Comparison of ENCODE assay signal across 8 cellular contexts in genomic region chr12:52980773-52981423, GRCh38. TPM values are rescaled to one million over a fixed set of nuclear protein-coding genes. Genes with fewer than 3 reads are reported as not detected.
DNase-seq lines count a peak whose midpoint lies in the region; ATAC-seq, FAIRE-seq and TF ChIP-seq lines count a peak whose summit lies in the region.

No MANE protein-coding gene starts in this region.

- TF ChIP-seq RAD21 in HepG2 (CRISPR knock-in tag; IDR thresholded peaks at IDR 0.05): peak; percentile 100

- peak overlapping the region; percentile 89 for H2AFZ ChIP-seq in HepG2 (ENCODE audit: low read length)

- H3K9ac ChIP-seq in colonic mucosa (ENCODE audit: low read depth in 2 of 2, low read length in 2 of 2) (peak overlapping the region in 1 of 2 donors; percentile 35), HepG2 (ENCODE audit: insufficient read depth, low read depth, low read length) (peak overlapping the region; percentile 46)

- BruUV-seq in HepG2 (replicated peaks; lab: Mats Ljungman, UMichigan): no TSS peak

- DNase-seq in NK-92 treated with Interleukin-12 subunit alpha and Interleukin-12 subunit beta, amount 100 ng/mL, for 24 hours (lab: John Stamatoyannopoulos, UW): peak; percentile 48
- no peak for DNase-seq in NK-92 (lab: John Stamatoyannopoulos, UW; ENCODE audit: unreplicated experiment)
- DNase-seq in NCI-H69 (lab: John Stamatoyannopoulos, UW): peak; percentile 95
- DNase-seq in activated CD4-positive, alpha-beta T cell treated with anti-CD3 and anti-CD28 coated beads for 48 hours: peak; percentile 88
- peak; percentile 95 for DNase-seq in colonic mucosa
- peak; percentile 94 for DNase-seq in HepG2 (ENCODE audit: low spot score)
- DNase-seq in stimulated activated CD4-positive, alpha-beta T cell treated with anti-CD3 and anti-CD28 coated beads, Interleukin-4, amount 100 ng/mL, for 48 hours (ENCODE audit: low read depth in 2 of 2): peak; percentile 61 to 77

- H3K27ac ChIP-seq in colonic mucosa (no peak overlapping the region), HepG2 (ENCODE audit: extremely low read length, insufficient read depth, low read length) (peak overlapping the region; percentile 52)

- in situ Hi-C loops in HepG2 (cut with HindIII; ENCODE audit: extremely low pct_ligation_motif_present, low pct_unique_long_range_greater_than_20kb): loop anchor here (10.0 to 25.0 kb wide), 4 partner anchors 294 to 844 kb away; partner anchors contain the start of genes KRT1 and KRT84

- intact Hi-C loops in colonic mucosa (cut with DNase I): loop anchor here (1.0 to 10.0 kb wide), 2 partner anchors 96 to 396 kb away; no protein-coding TSS in a partner anchor
- intact Hi-C loops in HepG2 (cut with micrococcal nuclease; ENCODE audit: unreplicated experiment): loop anchor here (1.0 to 2.0 kb wide), 3 partner anchors 54 to 97 kb away; partner anchors contain the start of gene KRT8

- peak overlapping the region; percentile 81 for H3K4me2 ChIP-seq in HepG2 (ENCODE audit: low read depth, low read length)

- POLR2A ChIA-PET in HepG2 (lab: Yijun Ruan, JAX): interaction anchor here (0.7 to 5.8 kb wide), 18 partner anchors 11 to 930 kb away, joined by 3 to 82 read pairs (median 6); partner anchors contain the start of genes EIF4B, KRT18 and KRT8

- H4K20me1 ChIP-seq in HepG2 (ENCODE audit: insufficient read depth, low read length): no peaks in the 10 kb centered on the region

- no peak overlapping the region for H3K4me3 ChIP-seq in colonic mucosa
- peak overlapping the region in 2 of 3 experiments; percentile 6 to 60; a peak in 3 of 6 replicates for H3K4me3 ChIP-seq in HepG2 (replicated peaks in 1 of 3; ENCODE audit: insufficient read depth in 1 of 3, low read depth in 2 of 3, low read length in 3 of 3)

- H3K27me3 ChIP-seq in colonic mucosa (no peaks in the 10 kb centered on the region), HepG2 (ENCODE audit: control insufficient read depth in 1 of 2, insufficient read depth in 2 of 2, low read length in 2 of 2) (no peaks in the 10 kb centered on the region)

- H3K9me3 ChIP-seq in colonic mucosa (no peaks in the 10 kb centered on the region), HepG2 (ENCODE audit: low read length) (no peaks in the 10 kb centered on the region)

- H3K4me1 ChIP-seq in colonic mucosa (no peaks in the 10 kb centered on the region), HepG2 (ENCODE audit: insufficient read depth, low read length) (peaks cover 33% of the 10 kb centered on the region)

- TF ChIP-seq CTCF in colonic mucosa (IDR thresholded peaks at IDR 0.05): peak; percentile 94
- peak; percentile 100 for TF ChIP-seq CTCF in HepG2 (CRISPR knock-in tag; IDR thresholded peaks at IDR 0.05)

- WGBS in HepG2 (ENCODE audit: low lambda C conversion rate): 15% methylated on average over 11 of the region's 11 CpGs

- TF ChIP-seq EP300 in HepG2 (IDR thresholded peaks at IDR 0.05; ENCODE audit: low read depth in 2 of 2, low read length in 2 of 2): 0 out of 4 replicates have a peak, but pooled peaks of 1 of the 2 experiments have one; percentile 28
- TF ChIP-seq EP300 in HepG2 (CRISPR knock-in tag; IDR thresholded peaks at IDR 0.05; ENCODE audit: borderline replicate concordance): peak; percentile 11; the same call in 1 of the 2 replicates

- no peak for TF ChIP-seq POLR2A in HepG2 (IDR thresholded peaks at IDR 0.05; ENCODE audit: insufficient read depth in 1 of 2, low read depth in 2 of 2, low read length in 2 of 2)

- CTCF ChIA-PET in HepG2 (lab: Yijun Ruan, JAX; ENCODE audit: low intra/inter-chr PET ratio, low total read pairs): interaction anchor here (0.8 to 4.8 kb wide), 15 partner anchors 10 to 609 kb away, joined by 3 to 212 read pairs (median 5); partner anchors contain the start of genes EIF4B and KRT8

- peak; percentile 64 for ATAC-seq in HG03565 (IDR thresholded peaks at IDR 0.05; ENCODE audit: unreplicated experiment)
- ATAC-seq in HepG2: peak; percentile 83

- FAIRE-seq in HepG2 (lab: Jason Lieb, UNC): peak; percentile 92

- no peaks in the 10 kb centered on the region for H3K79me2 ChIP-seq in HepG2 (ENCODE audit: insufficient read depth, low read length)

- no peaks in the 10 kb centered on the region for H3K36me3 ChIP-seq in colonic mucosa
- H3K36me3 ChIP-seq in HepG2 (replicated peaks in 1 of 2; ENCODE audit: control insufficient read depth in 1 of 2, insufficient read depth in 2 of 2, low read length in 2 of 2): no peaks in the 10 kb centered on the region

TF ChIP-seq in HepG2, 621 proteins besides CTCF, POLR2A, EP300 and RAD21 (continues in another document):
- TF ChIP-seq ZMYM2 (CRISPR knock-in tag; IDR thresholded peaks at IDR 0.05) (peak; percentile 86), HMG20A (CRISPR knock-in tag; IDR thresholded peaks at IDR 0.05; ENCODE audit: borderline replicate concordance) (peak; percentile 15; the same call in 1 of the 2 replicates), KDM4B (CRISPR knock-in tag; IDR thresholded peaks at IDR 0.05) (peak; percentile 50; the same call in 1 of the 2 replicates), ELF3 (CRISPR knock-in tag; IDR thresholded peaks at IDR 0.05) (peak; percentile 64), ZSCAN5A (CRISPR knock-in tag; IDR thresholded peaks at IDR 0.05; ENCODE audit: borderline replicate concordance) (no peak)

RNA-seq across cellular contexts. Expression of gene EIF4B, which starts 25.4 kb away (rescaled TPM):
- total RNA-seq in colonic mucosa: 100 to 1,000 TPM; 398 to 455 TPM
- total RNA-seq in HepG2 (2016; rRNA removed; fragmentation: Illumina TruSeq; extraction: Trizol): 548 and 779 TPM in 2 replicates
- total RNA-seq in HepG2 (2016; cell fraction: cytosol; rRNA removed; fragmentation: Illumina TruSeq; extraction: Trizol; ENCODE audit: low read depth): 127 and 150 TPM in 2 replicates
- 568 and 746 TPM in 2 replicates for total RNA-seq in HepG2 (2016; cell fraction: insoluble cytoplasmic fraction; rRNA removed; fragmentation: Illumina TruSeq; extraction: Trizol)
- 454 and 551 TPM in 2 replicates for total RNA-seq in HepG2 (2016; cell fraction: membrane; rRNA removed; fragmentation: Illumina TruSeq; extraction: Trizol)
- total RNA-seq in HepG2 (2016; cell fraction: nucleus; rRNA removed; fragmentation: Illumina TruSeq; extraction: Trizol): 263 and 291 TPM in 2 replicates
- polyA plus RNA-seq in HepG2 (2011; rRNA removed): 327 and 416 TPM in 2 replicates
- polyA plus RNA-seq in HepG2 (2011; cell fraction: cytosol; rRNA removed): 501 and 516 TPM in 2 replicates
- polyA plus RNA-seq in HepG2 (2011; cell fraction: nucleus; rRNA removed): 203 and 222 TPM in 2 replicates
- 450 and 479 TPM in 2 replicates for polyA plus RNA-seq in HepG2 (2012)
- 74.7 and 91.4 TPM in 2 replicates for polyA plus RNA-seq in HepG2 (2016; cell fraction: cytosol; fragmentation: Illumina TruSeq; extraction: Trizol; ENCODE audit: low read depth)
- polyA plus RNA-seq in HepG2 (2016; cell fraction: insoluble cytoplasmic fraction; fragmentation: Illumina TruSeq; extraction: Trizol; ENCODE audit: low read depth): 445 and 458 TPM in 2 replicates
- polyA plus RNA-seq in HepG2 (2016; cell fraction: membrane; fragmentation: Illumina TruSeq; extraction: Trizol; ENCODE audit: low read depth): 254 and 316 TPM in 2 replicates
- 258 and 266 TPM in 2 replicates for polyA plus RNA-seq in HepG2 (2016; cell fraction: nucleus; fragmentation: Illumina TruSeq; extraction: Trizol; ENCODE audit: insufficient read depth, low read depth)
- polyA minus RNA-seq in HepG2 (2011; rRNA and poly(A)+ RNA removed; ENCODE audit: low replicate concordance): 738 and 1,247 TPM in 2 replicates
- 496 and 595 TPM in 2 replicates for polyA minus RNA-seq in HepG2 (2011; cell fraction: cytosol; rRNA and poly(A)+ RNA removed)
- 250 and 365 TPM in 2 replicates for polyA minus RNA-seq in HepG2 (2011; cell fraction: nucleus; rRNA and poly(A)+ RNA removed)

RNA-seq across cellular contexts. Expression of gene KRT18, which starts 32.0 kb away (rescaled TPM):
- total RNA-seq in colonic mucosa (1,000 to 10,000 TPM; 1,068 to 1,487 TPM), HepG2 (2016; rRNA removed; fragmentation: Illumina TruSeq; extraction: Trizol) (618 and 762 TPM in 2 replicates)
- total RNA-seq in HepG2 (2016; cell fraction: cytosol; rRNA removed; fragmentation: Illumina TruSeq; extraction: Trizol; ENCODE audit: low read depth): 344 and 369 TPM in 2 replicates
- 631 and 704 TPM in 2 replicates for total RNA-seq in HepG2 (2016; cell fraction: insoluble cytoplasmic fraction; rRNA removed; fragmentation: Illumina TruSeq; extraction: Trizol)
- 289 and 321 TPM in 2 replicates for total RNA-seq in HepG2 (2016; cell fraction: membrane; rRNA removed; fragmentation: Illumina TruSeq; extraction: Trizol)
- 291 and 298 TPM in 2 replicates for total RNA-seq in HepG2 (2016; cell fraction: nucleus; rRNA removed; fragmentation: Illumina TruSeq; extraction: Trizol)
- polyA plus RNA-seq in HepG2 (2011; rRNA removed): 433 and 436 TPM in 2 replicates
- polyA plus RNA-seq in HepG2 (2011; cell fraction: cytosol; rRNA removed): 543 and 742 TPM in 2 replicates
- 328 and 341 TPM in 2 replicates for polyA plus RNA-seq in HepG2 (2011; cell fraction: nucleus; rRNA removed)
- 356 and 426 TPM in 2 replicates for polyA plus RNA-seq in HepG2 (2012)
- polyA plus RNA-seq in HepG2 (2016; cell fraction: cytosol; fragmentation: Illumina TruSeq; extraction: Trizol; ENCODE audit: low read depth): 354 and 399 TPM in 2 replicates
- 703 and 776 TPM in 2 replicates for polyA plus RNA-seq in HepG2 (2016; cell fraction: insoluble cytoplasmic fraction; fragmentation: Illumina TruSeq; extraction: Trizol; ENCODE audit: low read depth)
- polyA plus RNA-seq in HepG2 (2016; cell fraction: membrane; fragmentation: Illumina TruSeq; extraction: Trizol; ENCODE audit: low read depth): 250 and 261 TPM in 2 replicates
- polyA plus RNA-seq in HepG2 (2016; cell fraction: nucleus; fragmentation: Illumina TruSeq; extraction: Trizol; ENCODE audit: insufficient read depth, low read depth): 432 and 466 TPM in 2 replicates
- 346 and 697 TPM in 2 replicates for polyA minus RNA-seq in HepG2 (2011; rRNA and poly(A)+ RNA removed; ENCODE audit: low replicate concordance)
- polyA minus RNA-seq in HepG2 (2011; cell fraction: cytosol; rRNA and poly(A)+ RNA removed): 294 and 350 TPM in 2 replicates
- polyA minus RNA-seq in HepG2 (2011; cell fraction: nucleus; rRNA and poly(A)+ RNA removed): 138 and 164 TPM in 2 replicates
